ENCODE assay signal across 8 cellular contexts in the genomic region with DNA sequence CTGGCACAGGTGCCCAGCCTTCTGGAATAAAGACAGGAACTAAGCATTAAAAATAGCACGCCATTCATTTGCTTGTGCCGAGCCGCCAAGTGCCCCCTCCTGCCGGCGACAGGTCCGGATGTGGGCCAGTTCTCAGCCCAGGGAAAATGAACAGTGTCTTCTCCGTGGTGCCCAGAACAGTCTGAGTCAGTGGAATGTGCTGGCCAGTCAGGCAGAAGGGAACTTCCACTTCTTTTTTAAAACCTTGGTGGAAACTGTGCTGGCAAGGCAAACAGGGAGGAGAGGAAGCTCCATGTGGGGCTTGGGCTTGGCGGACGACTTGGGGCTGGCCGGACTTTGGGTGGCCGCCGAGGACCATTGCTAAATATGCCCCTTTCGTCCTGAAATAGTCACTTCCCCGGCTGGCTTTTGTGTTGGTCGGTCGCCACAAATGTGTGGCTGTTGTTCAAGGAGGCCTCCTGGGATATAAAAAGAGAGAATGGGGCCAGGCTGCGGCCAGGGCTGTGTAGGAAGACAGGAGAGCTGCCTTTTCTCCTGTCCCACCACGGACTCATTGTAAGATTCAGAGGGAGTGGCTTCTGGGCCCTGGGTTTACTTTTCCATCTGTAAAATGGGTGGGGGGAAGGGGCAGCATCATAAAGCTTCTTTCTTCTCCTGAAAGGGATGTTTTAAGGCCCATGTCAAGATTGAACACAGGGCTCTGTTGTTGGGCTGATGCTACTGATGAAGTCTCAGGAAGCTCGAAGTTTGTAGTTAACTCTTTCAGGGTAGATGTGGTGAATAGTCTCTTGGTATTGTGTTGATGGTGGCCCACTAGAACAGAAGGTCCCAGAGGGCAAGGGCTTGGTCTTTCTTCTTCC.
DNase-seq lines count a peak whose midpoint lies in the region; ATAC-seq, FAIRE-seq and TF ChIP-seq lines count a peak whose summit lies in the region.

No MANE protein-coding gene starts in this region.

- peak overlapping the region; percentile 73 for H3K4me2 ChIP-seq in astrocyte (ENCODE audit: low read length)

- peaks cover 25% of the 10 kb centered on the region for H3K4me1 ChIP-seq in astrocyte (ENCODE audit: insufficient read depth, low read length)

- peak overlapping the region; percentile 59 for H3K9ac ChIP-seq in astrocyte (ENCODE audit: low read length)

- H3K27ac ChIP-seq in astrocyte (ENCODE audit: low read depth, low read length), result peak overlapping the region; percentile 69

- peaks cover 10% of the 10 kb centered on the region for H3K4me1 Mint-ChIP-seq in astrocyte (ENCODE audit: low read depth, unreplicated experiment)
- peaks cover 63% of the 10 kb centered on the region for H3K4me1 Mint-ChIP-seq in stimulated activated naive CD8-positive, alpha-beta T cell treated with anti-CD3 and anti-CD28 coated beads, Interleukin-15, Interleukin-2, amounts not matched to agents 100 ng/mL and 50 ng/mL, for 24 hours (ENCODE audit: low read depth)

- no peaks in the 10 kb centered on the region for H4K20me1 ChIP-seq in astrocyte (ENCODE audit: insufficient read depth, low read length)

- H3K4me3 Mint-ChIP-seq in astrocyte (ENCODE audit: unreplicated experiment), result no peak overlapping the region
- H3K4me3 Mint-ChIP-seq in stimulated activated naive CD8-positive, alpha-beta T cell treated with anti-CD3 and anti-CD28 coated beads, Interleukin-15, Interleukin-2, amounts not matched to agents 100 ng/mL and 50 ng/mL, for 24 hours, result peak overlapping the region; percentile 30

- no peaks in the 10 kb centered on the region for H3K27me3 ChIP-seq in astrocyte (ENCODE audit: insufficient read depth, low read length)
- no peaks in the 10 kb centered on the region for H3K27me3 ChIP-seq in kidney epithelial cell (ENCODE audit: control insufficient read depth, insufficient read depth, low read length)

- H3K9me3 Mint-ChIP-seq in astrocyte (ENCODE audit: unreplicated experiment), result no peaks in the 10 kb centered on the region
- H3K9me3 Mint-ChIP-seq in stimulated activated naive CD8-positive, alpha-beta T cell treated with anti-CD3 and anti-CD28 coated beads, Interleukin-15, Interleukin-2, amounts not matched to agents 100 ng/mL and 50 ng/mL, for 24 hours, result peaks cover 6% of the 10 kb centered on the region

- no peaks in the 10 kb centered on the region for H3K27me3 Mint-ChIP-seq in astrocyte (ENCODE audit: low read depth, unreplicated experiment)
- no peaks in the 10 kb centered on the region for H3K27me3 Mint-ChIP-seq in stimulated activated naive CD8-positive, alpha-beta T cell treated with anti-CD3 and anti-CD28 coated beads, Interleukin-15, Interleukin-2, amounts not matched to agents 100 ng/mL and 50 ng/mL, for 24 hours

- H3K79me2 ChIP-seq in astrocyte (ENCODE audit: insufficient read depth, low read length), result peaks cover 46% of the 10 kb centered on the region

- TF ChIP-seq CTCF in astrocyte (IDR thresholded peaks at IDR 0.05; ENCODE audit: insufficient read depth, low read depth, low read length) (no peak), kidney epithelial cell (IDR thresholded peaks at IDR 0.05; ENCODE audit: insufficient read depth, low read length, poor library complexity, severe bottlenecking) (no peak)

- no peaks in the 10 kb centered on the region for H3K9me3 ChIP-seq in astrocyte (ENCODE audit: insufficient read depth, low read depth, low read length)

- no peak for ATAC-seq in HG03378 (IDR thresholded peaks at IDR 0.05; ENCODE audit: unreplicated experiment)

- peak overlapping the region; percentile 72 for H3K27ac Mint-ChIP-seq in astrocyte (ENCODE audit: unreplicated experiment)
- peak overlapping the region; percentile 61 for H3K27ac Mint-ChIP-seq in stimulated activated naive CD8-positive, alpha-beta T cell treated with anti-CD3 and anti-CD28 coated beads, Interleukin-15, Interleukin-2, amounts not matched to agents 100 ng/mL and 50 ng/mL, for 24 hours

- peak overlapping the region; percentile 43 for H2AFZ ChIP-seq in astrocyte (ENCODE audit: low read depth, low read length)

- peak; percentile 48 for DNase-seq in stimulated activated CD4-positive, alpha-beta T cell treated with anti-CD3 and anti-CD28 coated beads, Interleukin-15, amount 100 ng/mL, for 24 hours
- DNase-seq in stimulated activated CD4-positive, alpha-beta T cell treated with anti-CD3 and anti-CD28 coated beads, Interleukin-4, amount 100 ng/mL, for 4 hours, result no peak
- DNase-seq in astrocyte (ENCODE audit: low read depth) (peak; percentile 88), kidney epithelial cell (ENCODE audit: low read depth) (peak; percentile 77), NCI-H510A (lab: John Stamatoyannopoulos, UW) (no peak), DMS153 treated with DMSO at 0.1 percent for 48 hours (lab: John Stamatoyannopoulos, UW; ENCODE audit: unreplicated experiment) (no peak)

- H3K36me3 ChIP-seq in astrocyte (ENCODE audit: insufficient read depth, low read length) (no peaks in the 10 kb centered on the region), kidney epithelial cell (ENCODE audit: control insufficient read depth, insufficient read depth, low read length) (peaks cover under 1% of the 10 kb centered on the region)

- H3K36me3 Mint-ChIP-seq in astrocyte (ENCODE audit: low read depth, unreplicated experiment), result no peaks in the 10 kb centered on the region
- H3K36me3 Mint-ChIP-seq in stimulated activated naive CD8-positive, alpha-beta T cell treated with anti-CD3 and anti-CD28 coated beads, Interleukin-15, Interleukin-2, amounts not matched to agents 100 ng/mL and 50 ng/mL, for 24 hours (ENCODE audit: low read depth), result peaks cover 19% of the 10 kb centered on the region

- H3K4me3 ChIP-seq in astrocyte (ENCODE audit: insufficient read depth, low read depth, low read length), result no peak overlapping the region
- H3K4me3 ChIP-seq in kidney epithelial cell (ENCODE audit: low read depth, low read length), result no peak overlapping the region

- FAIRE-seq in astrocyte (lab: Jason Lieb, UNC), result no peak

Comparison
In these comparisons a context has a peak if more than half of its experiments do, and no peak if none do; other contexts are left out.
1. DNase-seq: peak in stimulated activated CD4-positive, alpha-beta T cell treated with anti-CD3 and anti-CD28 coated beads, Interleukin-15, amount 100 ng/mL, for 24 hours (single experiment), astrocyte (single experiment) and kidney epithelial cell (single experiment); none in stimulated activated CD4-positive, alpha-beta T cell treated with anti-CD3 and anti-CD28 coated beads, Interleukin-4, amount 100 ng/mL, for 4 hours (0 of 2), NCI-H510A (single experiment) and DMS153 treated with DMSO at 0.1 percent for 48 hours (single experiment).